1 cellular context compared by ENCODE assay signal in the genomic region with DNA sequence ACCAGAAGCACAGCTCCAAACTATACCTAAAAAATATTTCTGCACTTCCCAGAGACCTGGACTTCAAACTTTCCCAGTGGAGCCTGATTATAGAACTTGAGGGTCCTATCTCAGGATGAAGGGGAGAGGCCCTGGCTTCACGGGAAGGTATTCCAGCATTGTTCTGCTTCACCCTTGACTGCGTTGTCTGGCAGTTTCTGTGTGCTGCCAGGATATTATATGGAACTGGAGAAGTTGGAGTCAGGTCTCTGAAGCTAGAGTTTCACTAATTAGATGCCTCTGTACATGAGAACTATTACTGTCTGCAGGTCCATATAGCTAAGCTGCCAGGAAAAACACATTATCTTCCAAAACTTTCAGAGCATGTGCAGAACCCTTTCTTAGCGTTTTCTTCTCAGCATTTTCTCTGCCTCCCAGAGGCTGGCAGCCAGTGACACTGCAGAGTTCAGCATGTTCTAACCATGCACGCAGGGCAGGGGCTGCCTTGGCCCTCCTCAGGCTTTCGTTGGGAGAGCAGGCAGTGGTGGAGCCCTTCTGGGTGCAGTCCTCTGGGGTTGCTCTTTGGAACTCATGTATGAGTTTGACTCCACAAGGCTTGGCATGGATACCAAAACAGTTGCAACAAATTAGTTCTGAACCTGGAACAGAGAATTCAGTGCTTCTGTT.
TF ChIP-seq lines count a peak whose summit lies in the region.

No MANE protein-coding gene starts in this region.

TF ChIP-seq in WTC11, 78 proteins besides CTCF, POLR2A, EP300 and RAD21 (continued from another document):
- TF ChIP-seq, protein P1, sequence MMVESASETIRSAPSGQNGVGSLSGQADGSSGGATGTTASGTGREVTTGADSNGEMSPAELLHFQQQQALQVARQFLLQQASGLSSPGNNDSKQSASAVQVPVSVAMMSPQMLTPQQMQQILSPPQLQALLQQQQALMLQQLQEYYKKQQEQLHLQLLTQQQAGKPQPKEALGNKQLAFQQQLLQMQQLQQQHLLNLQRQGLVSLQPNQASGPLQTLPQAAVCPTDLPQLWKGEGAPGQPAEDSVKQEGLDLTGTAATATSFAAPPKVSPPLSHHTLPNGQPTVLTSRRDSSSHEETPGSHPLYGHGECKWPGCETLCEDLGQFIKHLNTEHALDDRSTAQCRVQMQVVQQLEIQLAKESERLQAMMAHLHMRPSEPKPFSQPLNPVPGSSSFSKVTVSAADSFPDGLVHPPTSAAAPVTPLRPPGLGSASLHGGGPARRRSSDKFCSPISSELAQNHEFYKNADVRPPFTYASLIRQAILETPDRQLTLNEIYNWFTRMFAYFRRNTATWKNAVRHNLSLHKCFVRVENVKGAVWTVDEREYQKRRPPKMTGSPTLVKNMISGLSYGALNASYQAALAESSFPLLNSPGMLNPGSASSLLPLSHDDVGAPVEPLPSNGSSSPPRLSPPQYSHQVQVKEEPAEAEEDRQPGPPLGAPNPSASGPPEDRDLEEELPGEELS (CRISPR knock-in tag; IDR thresholded peaks at IDR 0.05), result no peak
- no peak for TF ChIP-seq JUN (CRISPR knock-in tag; IDR thresholded peaks at IDR 0.05)
- no peak for TF ChIP-seq ZNF317 (CRISPR knock-in tag; IDR thresholded peaks at IDR 0.05; ENCODE audit: borderline replicate concordance, low read depth)
- TF ChIP-seq, protein P2, sequence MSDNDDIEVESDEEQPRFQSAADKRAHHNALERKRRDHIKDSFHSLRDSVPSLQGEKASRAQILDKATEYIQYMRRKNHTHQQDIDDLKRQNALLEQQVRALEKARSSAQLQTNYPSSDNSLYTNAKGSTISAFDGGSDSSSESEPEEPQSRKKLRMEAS (CRISPR knock-in tag; IDR thresholded peaks at IDR 0.05), result no peak
- no peak for TF ChIP-seq NFYB (CRISPR knock-in tag; conservative IDR thresholded peaks at IDR 0.05; ENCODE audit: low read depth)
- TF ChIP-seq ATF1 (CRISPR knock-in tag; IDR thresholded peaks at IDR 0.05), result no peak
- no peak for TF ChIP-seq E2F4 (CRISPR knock-in tag; IDR thresholded peaks at IDR 0.05; ENCODE audit: borderline replicate concordance, low read depth)
- no peak for TF ChIP-seq SP1 (CRISPR knock-in tag; conservative IDR thresholded peaks at IDR 0.05)
- TF ChIP-seq CREB1 (CRISPR knock-in tag; IDR thresholded peaks at IDR 0.05), result no peak
TF ChIP-seq in WTC11: peak in this region for 0.
